In the genomic region with DNA sequence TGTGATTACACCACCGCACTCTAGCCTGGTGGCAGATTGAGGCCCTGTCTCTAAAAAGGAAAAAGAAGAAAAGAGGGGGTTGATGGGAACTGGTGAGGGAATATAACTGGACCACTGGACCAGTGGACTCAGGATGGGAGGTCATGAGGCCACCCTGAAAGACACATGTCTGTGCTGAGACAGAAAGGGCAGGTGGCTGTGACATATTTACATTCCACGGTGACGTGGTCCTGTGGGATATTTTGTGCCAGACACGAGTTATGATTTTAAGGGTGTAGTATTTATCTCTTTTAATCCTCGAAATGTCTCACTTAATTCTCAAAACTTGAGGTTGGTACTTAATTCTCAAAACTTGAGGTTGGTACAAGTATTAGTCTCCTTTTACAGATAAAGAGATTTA, we compare ENCODE assay signal across 23 cellular contexts. TPM values are rescaled to one million over a fixed set of nuclear protein-coding genes. Genes with fewer than 3 reads are reported as not detected.
"Had no signal": no experiment of that assay in that cellular context is flagged by ENCODE, and none has a peak within 500 bp of the region (broad histone marks: within the 10 kb centered on the region; RNA-seq: fewer than 3 reads in every experiment).

No MANE protein-coding gene starts in this region.

- H3K9me3 Mint-ChIP-seq: central memory CD8-positive, alpha-beta T cell; stimulated activated memory B cell treated with anti-CD40 and anti-IgM and Interleukin-4, amounts not matched to agents 10 μg/mL and 1 μg/mL and 100 μg/mL, for 72 hours; stimulated activated naive CD8-positive, alpha-beta T cell treated with anti-CD3 and anti-CD28 coated beads, Interleukin-15, Interleukin-2, amounts not matched to agents 100 ng/mL and 50 ng/mL, for 24 hours had no signal

- H3K4me1 Mint-ChIP-seq: central memory CD8-positive, alpha-beta T cell had no signal

- H3K4me3 ChIP-seq: hepatocyte, mucosa of descending colon had no signal

- H3K36me3 ChIP-seq: left ventricle myocardium inferior, lower lobe of right lung, spleen, tibial artery, upper lobe of right lung had no signal

- ATAC-seq: naive thymus-derived CD8-positive, alpha-beta T cell; stimulated activated memory B cell treated with anti-CD40 and anti-IgM and Interleukin-4, amounts not matched to agents 10 μg/mL and 1 μg/mL and 100 μg/mL, for 72 hours had no signal

- H3K79me2 ChIP-seq: hepatocyte had no signal

- H3K9me3 ChIP-seq: left ventricle myocardium inferior, lower lobe of right lung, mucosa of descending colon, psoas muscle, spleen, tibial artery, upper lobe of right lung had no signal

- H3K27ac ChIP-seq: hepatocyte, lower lobe of right lung, psoas muscle had no signal

- DNase-seq: cortex of kidney; dorsolateral prefrontal cortex; effector CD8-positive, alpha-beta T cell; foreskin melanocyte; kidney; lower lobe of right lung; mucosa of descending colon; naive thymus-derived CD8-positive, alpha-beta T cell; psoas muscle; retina; stimulated activated CD4-positive, alpha-beta T cell treated with anti-CD3 and anti-CD28 coated beads, Interleukin-15, amount 100 ng/mL, for 24 hours; stimulated activated CD4-positive, alpha-beta T cell treated with anti-CD3 and anti-CD28 coated beads, Interleukin-1b, Interleukin-23, amount 100 ng/mL, for 48 hours; stimulated activated CD4-positive, alpha-beta T cell treated with anti-CD3 and anti-CD28 coated beads, Interleukin-4, amount 100 ng/mL, for 24 hours; tibial artery had no signal

- H3K27ac Mint-ChIP-seq: stimulated activated memory B cell treated with anti-CD40 and anti-IgM and Interleukin-4, amounts not matched to agents 10 μg/mL and 1 μg/mL and 100 μg/mL, for 72 hours; stimulated activated naive CD8-positive, alpha-beta T cell treated with anti-CD3 and anti-CD28 coated beads, Interleukin-15, Interleukin-2, amounts not matched to agents 100 ng/mL and 50 ng/mL, for 24 hours had no signal

- H3K4me3 Mint-ChIP-seq: central memory CD8-positive, alpha-beta T cell; naive thymus-derived CD8-positive, alpha-beta T cell; stimulated activated memory B cell treated with anti-CD40 and anti-IgM and Interleukin-4, amounts not matched to agents 10 μg/mL and 1 μg/mL and 100 μg/mL, for 72 hours; stimulated activated naive CD8-positive, alpha-beta T cell treated with anti-CD3 and anti-CD28 coated beads, Interleukin-15, Interleukin-2, amounts not matched to agents 100 ng/mL and 50 ng/mL, for 24 hours had no signal

- H3K36me3 Mint-ChIP-seq: naive thymus-derived CD8-positive, alpha-beta T cell; stimulated activated memory B cell treated with anti-CD40 and anti-IgM and Interleukin-4, amounts not matched to agents 10 μg/mL and 1 μg/mL and 100 μg/mL, for 72 hours had no signal

RNA-seq across cellular contexts. Expression of gene LHX2, which starts 32.9 kb away (rescaled TPM):
- total RNA-seq: hepatocyte; kidney; left ventricle myocardium inferior; lower lobe of right lung; mucosa of descending colon; naive thymus-derived CD8-positive, alpha-beta T cell; osteoblast; psoas muscle; upper lobe of right lung had no signal
- polyA plus RNA-seq: esophagus; hepatocyte; naive thymus-derived CD8-positive, alpha-beta T cell; psoas muscle had no signal
